Comparison of ENCODE assay signal across 9 cellular contexts in genomic region chr11:64772318-64773018, GRCh38. TPM values are rescaled to one million over a fixed set of nuclear protein-coding genes. Genes with fewer than 3 reads are reported as not detected.
A peak's percentile ranks its signal among the peaks of the same experiment; 100 is the strongest.
DNase-seq lines count a peak whose midpoint lies in the region; ATAC-seq and TF ChIP-seq lines count a peak whose summit lies in the region.
"Had no signal": no experiment of that assay in that cellular context is flagged by ENCODE, and none has a peak within 500 bp of the region (broad histone marks: within the 10 kb centered on the region; RNA-seq: fewer than 3 reads in every experiment).

No MANE protein-coding gene starts in this region.

- no peaks in the 10 kb centered on the region for H3K27me3 ChIP-seq in OCI-LY3 (ENCODE audit: low read depth, low read length)
- H3K27me3 ChIP-seq in esophagus muscularis mucosa = no peaks in the 10 kb centered on the region
- no peaks in the 10 kb centered on the region for H3K27me3 ChIP-seq in upper lobe of left lung

- H3K4me1 Mint-ChIP-seq in activated naive CD4-positive, alpha-beta T cell treated with anti-CD3 and anti-CD28 coated beads, Interleukin-2, amount 10 ng/mL, durations not matched to agents 7 days and 5 days = peaks cover 91% of the 10 kb centered on the region

- 32% methylated on average over 3 of the region's 3 CpGs for WGBS in esophagus muscularis mucosa
- 54 to 57% methylated on average over 3 of the region's 3 CpGs for WGBS in upper lobe of left lung, 2 donors

- H3K9ac ChIP-seq in OCI-LY3 (ENCODE audit: low read length) = peak overlapping the region; percentile 61

- H3K4me3 Mint-ChIP-seq in activated naive CD4-positive, alpha-beta T cell treated with anti-CD3 and anti-CD28 coated beads, Interleukin-2, amount 10 ng/mL, durations not matched to agents 7 days and 5 days = peak overlapping the region; percentile 21

- TF ChIP-seq EP300 in esophagus muscularis mucosa (IDR thresholded peaks at IDR 0.05) = no peak
- TF ChIP-seq EP300 in upper lobe of left lung (IDR thresholded peaks at IDR 0.05) = no peak

- peaks cover 61% of the 10 kb centered on the region for H3K4me1 ChIP-seq in OCI-LY3 (ENCODE audit: low read length)
- H3K4me1 ChIP-seq in esophagus muscularis mucosa = peaks cover 68 to 81% (median 75%) of the 10 kb centered on the region in 4 donors
- peaks cover 45 to 71% (median 50%) of the 10 kb centered on the region in 4 donors for H3K4me1 ChIP-seq in upper lobe of left lung

- H2AFZ ChIP-seq in OCI-LY3 (ENCODE audit: low read depth, low read length) = no peak overlapping the region

- H3K27ac ChIP-seq in OCI-LY3 (ENCODE audit: low read length) = peak overlapping the region; percentile 90
- peak overlapping the region; percentile 38 to 100 (median 66) for H3K27ac ChIP-seq in esophagus muscularis mucosa (replicated peaks in 1 of 4)
- peak overlapping the region; percentile 47 to 77 (median 64) for H3K27ac ChIP-seq in upper lobe of left lung

- DNase-seq in activated naive CD4-positive, alpha-beta T cell treated with anti-CD3 and anti-CD28 coated beads, Interleukin-2, amount 10 ng/mL, durations not matched to agents 7 days and 5 days = no peak
- no peak for DNase-seq in activated naive CD4-positive, alpha-beta T cell (lab: John Stamatoyannopoulos, UW)
- DNase-seq in esophagus muscularis mucosa (ENCODE audit: extremely low spot score) (no peak), upper lobe of left lung (no peak), superior temporal gyrus (ENCODE audit: extremely low spot score) (no peak), DMS 273 treated with DMSO at 0.1 percent for 48 hours (lab: John Stamatoyannopoulos, UW) (no peak)
- DNase-seq: NCI-H2029 had no signal

- H4K20me1 ChIP-seq in OCI-LY3 (ENCODE audit: insufficient read depth, low read length) = peaks cover 96% of the 10 kb centered on the region

- ATAC-seq in upper lobe of left lung (ENCODE audit: low FRiP score in 2 of 2) = no peak
- no peak for ATAC-seq in HG03469 (IDR thresholded peaks at IDR 0.05; ENCODE audit: unreplicated experiment)

- H3K36me3 Mint-ChIP-seq in activated naive CD4-positive, alpha-beta T cell treated with anti-CD3 and anti-CD28 coated beads, Interleukin-2, amount 10 ng/mL, durations not matched to agents 7 days and 5 days = peaks cover 93% of the 10 kb centered on the region

- H3K36me3 ChIP-seq in OCI-LY3 (replicated peaks; ENCODE audit: low read depth, low read length) (peaks cover 95% of the 10 kb centered on the region), esophagus muscularis mucosa (peaks cover 82 to 96% (median 92%) of the 10 kb centered on the region in 4 donors), upper lobe of left lung (peaks cover 84 to 98% (median 87%) of the 10 kb centered on the region in 4 donors)

- peak overlapping the region; percentile 74 for H3K4me2 ChIP-seq in OCI-LY3 (ENCODE audit: low read length)

- H3K9me3 Mint-ChIP-seq in activated naive CD4-positive, alpha-beta T cell treated with anti-CD3 and anti-CD28 coated beads, Interleukin-2, amount 10 ng/mL, durations not matched to agents 7 days and 5 days = no peaks in the 10 kb centered on the region

- CTCF ChIA-PET in activated naive CD4-positive, alpha-beta T cell treated with anti-CD3 and anti-CD28 coated beads, Interleukin-2, amount 10 ng/mL, durations not matched to agents 7 days and 5 days (lab: Charles Lee) = interaction anchor here (0.8 to 15.2 kb wide), 3 partner anchors 10 to 84 kb away, joined by 4 to 208 read pairs (median 4); partner anchors contain the start of gene RASGRP2

- H3K4me3 ChIP-seq in OCI-LY3 (ENCODE audit: low read length) (peak overlapping the region; percentile 60), esophagus muscularis mucosa (no peak overlapping the region), upper lobe of left lung (no peak overlapping the region)

- H3K27me3 Mint-ChIP-seq in activated naive CD4-positive, alpha-beta T cell treated with anti-CD3 and anti-CD28 coated beads, Interleukin-2, amount 10 ng/mL, durations not matched to agents 7 days and 5 days = no peaks in the 10 kb centered on the region

- H3K9me3 ChIP-seq in OCI-LY3 (ENCODE audit: insufficient read depth, low read length) (no peaks in the 10 kb centered on the region), esophagus muscularis mucosa (no peaks in the 10 kb centered on the region), upper lobe of left lung (no peaks in the 10 kb centered on the region)

- peak overlapping the region; percentile 86 for H3K27ac Mint-ChIP-seq in activated naive CD4-positive, alpha-beta T cell treated with anti-CD3 and anti-CD28 coated beads, Interleukin-2, amount 10 ng/mL, durations not matched to agents 7 days and 5 days

- no peak for TF ChIP-seq CTCF in OCI-LY3 (IDR thresholded peaks at IDR 0.05; ENCODE audit: low read depth, low read length)
- TF ChIP-seq CTCF in esophagus muscularis mucosa (IDR thresholded peaks at IDR 0.05) = no peak
- TF ChIP-seq CTCF in upper lobe of left lung (IDR thresholded peaks at IDR 0.05) = no peak

- intact Hi-C loops in esophagus muscularis mucosa (cut with DNase I) = no loop called here

- TF ChIP-seq POLR2A in esophagus muscularis mucosa (IDR thresholded peaks at IDR 0.05; ENCODE audit: low read depth) = no peak
- no peak for TF ChIP-seq POLR2A in upper lobe of left lung (IDR thresholded peaks at IDR 0.05)

- peaks cover 98% of the 10 kb centered on the region for H3K79me2 ChIP-seq in OCI-LY3 (ENCODE audit: low read length)

RNA-seq across cellular contexts. Expression of gene SF1, which starts 5.9 kb away (rescaled TPM):
- total RNA-seq in esophagus muscularis mucosa (100 to 1,000 TPM; 199 to 285 (median 234) TPM), upper lobe of left lung (100 to 1,000 TPM; 231 to 625 (median 265) TPM)

RNA-seq across cellular contexts. Expression of gene PYGM, which starts 12.7 kb away (rescaled TPM):
- total RNA-seq in esophagus muscularis mucosa (10 to 100 TPM; 18.4 to 57.2 (median 26.3) TPM), upper lobe of left lung (1 to 10 TPM; 1.0 to 3.7 (median 1.5) TPM)

RNA-seq across cellular contexts. Expression of gene RASGRP2, which starts 28.5 kb away (rescaled TPM):
- total RNA-seq in esophagus muscularis mucosa = 10 to 100 TPM; 32.8 to 72.8 (median 34.9) TPM
- 10 to 100 TPM; 20.5 to 80.7 (median 33.9) TPM for total RNA-seq in upper lobe of left lung

RNA-seq across cellular contexts. Expression of gene MAP4K2, which starts 30.5 kb away (rescaled TPM):
- total RNA-seq in esophagus muscularis mucosa (10 to 100 TPM; 11.1 to 25.0 (median 17.1) TPM), upper lobe of left lung (10 to 100 TPM; 19.0 to 84.7 (median 29.2) TPM)

RNA-seq across cellular contexts. Expression of gene MEN1, which starts 37.9 kb away (rescaled TPM):
- total RNA-seq in esophagus muscularis mucosa (10 to 100 TPM; 10.4 to 18.7 (median 11.5) TPM), upper lobe of left lung (10 to 100 TPM; 15.4 to 47.1 (median 24.4) TPM)

Comparison
In these comparisons a context has a peak if more than half of its experiments do, and no peak if none do; other contexts are left out.
1. RNA of gene PYGM, which starts 12.7 kb away (total RNA-seq): 18.4 to 57.2 TPM in esophagus muscularis mucosa; 1.0 to 3.7 TPM in upper lobe of left lung; every median in the first group is over 4 times any median in the second.
2. Peak in every context shown above with its lines, with median percentiles within 50 percentile points of each other: H3K27ac ChIP-seq.